Comparison of ENCODE assay signal across 1 cellular context in the genomic region with DNA sequence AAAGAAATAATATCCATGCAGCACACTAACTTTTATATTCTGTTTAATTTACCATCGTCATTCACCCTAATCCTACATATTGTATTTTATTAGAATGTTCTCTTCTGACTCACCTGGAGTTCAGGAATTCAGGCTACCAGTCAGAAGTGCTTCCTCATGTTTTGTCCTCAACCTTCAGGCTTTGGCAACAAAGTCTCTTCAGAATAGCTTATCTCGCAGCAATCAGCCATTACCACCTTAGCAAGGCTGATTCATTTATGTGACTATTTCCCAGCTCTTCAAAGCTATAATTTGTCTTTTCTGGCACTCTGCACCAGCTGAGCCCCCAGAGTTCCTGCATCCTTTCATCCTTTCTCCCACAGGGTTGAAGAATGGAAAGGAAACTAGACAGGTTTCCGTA.
TF ChIP-seq lines count a peak whose summit lies in the region.

No MANE protein-coding gene starts in this region.

TF ChIP-seq in GM23338, 12 proteins besides CTCF, POLR2A, EP300 and RAD21:
- TF ChIP-seq, protein P1, sequence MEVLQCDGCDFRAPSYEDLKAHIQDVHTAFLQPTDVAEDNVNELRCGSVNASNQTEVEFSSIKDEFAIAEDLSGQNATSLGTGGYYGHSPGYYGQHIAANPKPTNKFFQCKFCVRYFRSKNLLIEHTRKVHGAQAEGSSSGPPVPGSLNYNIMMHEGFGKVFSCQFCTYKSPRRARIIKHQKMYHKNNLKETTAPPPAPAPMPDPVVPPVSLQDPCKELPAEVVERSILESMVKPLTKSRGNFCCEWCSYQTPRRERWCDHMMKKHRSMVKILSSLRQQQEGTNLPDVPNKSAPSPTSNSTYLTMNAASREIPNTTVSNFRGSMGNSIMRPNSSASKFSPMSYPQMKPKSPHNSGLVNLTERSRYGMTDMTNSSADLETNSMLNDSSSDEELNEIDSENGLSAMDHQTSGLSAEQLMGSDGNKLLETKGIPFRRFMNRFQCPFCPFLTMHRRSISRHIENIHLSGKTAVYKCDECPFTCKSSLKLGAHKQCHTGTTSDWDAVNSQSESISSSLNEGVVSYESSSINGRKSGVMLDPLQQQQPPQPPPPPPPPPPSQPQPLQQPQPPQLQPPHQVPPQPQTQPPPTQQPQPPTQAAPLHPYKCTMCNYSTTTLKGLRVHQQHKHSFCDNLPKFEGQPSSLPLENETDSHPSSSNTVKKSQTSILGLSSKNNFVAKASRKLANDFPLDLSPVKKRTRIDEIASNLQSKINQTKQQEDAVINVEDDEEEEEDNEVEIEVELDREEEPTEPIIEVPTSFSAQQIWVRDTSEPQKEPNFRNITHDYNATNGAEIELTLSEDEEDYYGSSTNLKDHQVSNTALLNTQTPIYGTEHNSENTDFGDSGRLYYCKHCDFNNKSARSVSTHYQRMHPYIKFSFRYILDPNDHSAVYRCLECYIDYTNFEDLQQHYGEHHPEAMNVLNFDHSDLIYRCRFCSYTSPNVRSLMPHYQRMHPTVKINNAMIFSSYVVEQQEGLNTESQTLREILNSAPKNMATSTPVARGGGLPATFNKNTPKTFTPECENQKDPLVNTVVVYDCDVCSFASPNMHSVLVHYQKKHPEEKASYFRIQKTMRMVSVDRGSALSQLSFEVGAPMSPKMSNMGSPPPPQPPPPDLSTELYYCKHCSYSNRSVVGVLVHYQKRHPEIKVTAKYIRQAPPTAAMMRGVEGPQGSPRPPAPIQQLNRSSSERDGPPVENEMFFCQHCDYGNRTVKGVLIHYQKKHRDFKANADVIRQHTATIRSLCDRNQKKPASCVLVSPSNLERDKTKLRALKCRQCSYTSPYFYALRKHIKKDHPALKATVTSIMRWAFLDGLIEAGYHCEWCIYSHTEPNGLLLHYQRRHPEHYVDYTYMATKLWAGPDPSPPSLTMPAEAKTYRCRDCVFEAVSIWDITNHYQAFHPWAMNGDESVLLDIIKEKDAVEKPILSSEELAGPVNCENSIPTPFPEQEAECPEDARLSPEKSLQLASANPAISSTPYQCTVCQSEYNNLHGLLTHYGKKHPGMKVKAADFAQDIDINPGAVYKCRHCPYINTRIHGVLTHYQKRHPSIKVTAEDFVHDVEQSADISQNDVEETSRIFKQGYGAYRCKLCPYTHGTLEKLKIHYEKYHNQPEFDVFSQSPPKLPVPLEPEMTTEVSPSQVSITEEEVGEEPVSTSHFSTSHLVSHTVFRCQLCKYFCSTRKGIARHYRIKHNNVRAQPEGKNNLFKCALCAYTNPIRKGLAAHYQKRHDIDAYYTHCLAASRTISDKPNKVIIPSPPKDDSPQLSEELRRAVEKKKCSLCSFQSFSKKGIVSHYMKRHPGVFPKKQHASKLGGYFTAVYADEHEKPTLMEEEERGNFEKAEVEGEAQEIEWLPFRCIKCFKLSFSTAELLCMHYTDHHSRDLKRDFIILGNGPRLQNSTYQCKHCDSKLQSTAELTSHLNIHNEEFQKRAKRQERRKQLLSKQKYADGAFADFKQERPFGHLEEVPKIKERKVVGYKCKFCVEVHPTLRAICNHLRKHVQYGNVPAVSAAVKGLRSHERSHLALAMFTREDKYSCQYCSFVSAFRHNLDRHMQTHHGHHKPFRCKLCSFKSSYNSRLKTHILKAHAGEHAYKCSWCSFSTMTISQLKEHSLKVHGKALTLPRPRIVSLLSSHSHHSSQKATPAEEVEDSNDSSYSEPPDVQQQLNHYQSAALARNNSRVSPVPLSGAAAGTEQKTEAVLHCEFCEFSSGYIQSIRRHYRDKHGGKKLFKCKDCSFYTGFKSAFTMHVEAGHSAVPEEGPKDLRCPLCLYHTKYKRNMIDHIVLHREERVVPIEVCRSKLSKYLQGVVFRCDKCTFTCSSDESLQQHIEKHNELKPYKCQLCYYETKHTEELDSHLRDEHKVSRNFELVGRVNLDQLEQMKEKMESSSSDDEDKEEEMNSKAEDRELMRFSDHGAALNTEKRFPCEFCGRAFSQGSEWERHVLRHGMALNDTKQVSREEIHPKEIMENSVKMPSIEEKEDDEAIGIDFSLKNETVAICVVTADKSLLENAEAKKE (CRISPR knock-in tag; IDR thresholded peaks at IDR 0.05), result no peak
- TF ChIP-seq CREB1 (CRISPR knock-in tag; IDR thresholded peaks at IDR 0.05; ENCODE audit: low read depth) (no peak), JUNB (IDR thresholded peaks at IDR 0.05; ENCODE audit: unreplicated experiment) (no peak), EZH2phosphoT487 (IDR thresholded peaks at IDR 0.05; ENCODE audit: unreplicated experiment) (no peak)
- TF ChIP-seq, protein P2, sequence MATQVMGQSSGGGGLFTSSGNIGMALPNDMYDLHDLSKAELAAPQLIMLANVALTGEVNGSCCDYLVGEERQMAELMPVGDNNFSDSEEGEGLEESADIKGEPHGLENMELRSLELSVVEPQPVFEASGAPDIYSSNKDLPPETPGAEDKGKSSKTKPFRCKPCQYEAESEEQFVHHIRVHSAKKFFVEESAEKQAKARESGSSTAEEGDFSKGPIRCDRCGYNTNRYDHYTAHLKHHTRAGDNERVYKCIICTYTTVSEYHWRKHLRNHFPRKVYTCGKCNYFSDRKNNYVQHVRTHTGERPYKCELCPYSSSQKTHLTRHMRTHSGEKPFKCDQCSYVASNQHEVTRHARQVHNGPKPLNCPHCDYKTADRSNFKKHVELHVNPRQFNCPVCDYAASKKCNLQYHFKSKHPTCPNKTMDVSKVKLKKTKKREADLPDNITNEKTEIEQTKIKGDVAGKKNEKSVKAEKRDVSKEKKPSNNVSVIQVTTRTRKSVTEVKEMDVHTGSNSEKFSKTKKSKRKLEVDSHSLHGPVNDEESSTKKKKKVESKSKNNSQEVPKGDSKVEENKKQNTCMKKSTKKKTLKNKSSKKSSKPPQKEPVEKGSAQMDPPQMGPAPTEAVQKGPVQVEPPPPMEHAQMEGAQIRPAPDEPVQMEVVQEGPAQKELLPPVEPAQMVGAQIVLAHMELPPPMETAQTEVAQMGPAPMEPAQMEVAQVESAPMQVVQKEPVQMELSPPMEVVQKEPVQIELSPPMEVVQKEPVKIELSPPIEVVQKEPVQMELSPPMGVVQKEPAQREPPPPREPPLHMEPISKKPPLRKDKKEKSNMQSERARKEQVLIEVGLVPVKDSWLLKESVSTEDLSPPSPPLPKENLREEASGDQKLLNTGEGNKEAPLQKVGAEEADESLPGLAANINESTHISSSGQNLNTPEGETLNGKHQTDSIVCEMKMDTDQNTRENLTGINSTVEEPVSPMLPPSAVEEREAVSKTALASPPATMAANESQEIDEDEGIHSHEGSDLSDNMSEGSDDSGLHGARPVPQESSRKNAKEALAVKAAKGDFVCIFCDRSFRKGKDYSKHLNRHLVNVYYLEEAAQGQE (IDR thresholded peaks at IDR 0.05; ENCODE audit: unreplicated experiment), result no peak
